8 cellular contexts compared by ENCODE assay signal in genomic region chr3:138186803-138187295, GRCh38. TPM values are rescaled to one million over a fixed set of nuclear protein-coding genes. Genes with fewer than 3 reads are reported as not detected.
DNase-seq lines count a peak whose midpoint lies in the region; ATAC-seq lines count a peak whose summit lies in the region.

No MANE protein-coding gene starts in this region.

- H3K9ac ChIP-seq in duodenal mucosa (ENCODE audit: low read depth in 1 of 2, low read length in 2 of 2): peak overlapping the region; percentile 80 to 90

- peaks cover 14 to 20% of the 10 kb centered on the region in 2 donors for H3K4me1 ChIP-seq in duodenal mucosa (ENCODE audit: control insufficient read depth in 1 of 2, insufficient read depth in 2 of 2, low read length in 2 of 2)

- H3K4me1 Mint-ChIP-seq in activated CD4-positive, alpha-beta T cell treated with anti-CD3 and anti-CD28 coated beads for 36 hours: peaks cover 28% of the 10 kb centered on the region

- H3K27ac ChIP-seq in duodenal mucosa (ENCODE audit: low read depth, low read length): peak overlapping the region; percentile 92

- peak overlapping the region; percentile 92 to 97 for H3K4me3 ChIP-seq in duodenal mucosa (ENCODE audit: low read depth in 1 of 2, low read length in 2 of 2)

- peak; percentile 63 for DNase-seq in SIG-M5 treated with dmso at 0.1 percent for 504 hours (lab: John Stamatoyannopoulos, UW; ENCODE audit: unreplicated experiment)
- no peak for DNase-seq in SIG-M5 (lab: John Stamatoyannopoulos, UW)
- peak; percentile 85 for DNase-seq in NCI-H2107 (lab: John Stamatoyannopoulos, UW)
- peak; percentile 94 for DNase-seq in activated CD4-positive, alpha-beta T cell treated with anti-CD3 and anti-CD28 coated beads for 36 hours
- peak; percentile 91 to 95 for DNase-seq in lung microvascular endothelial cell (ENCODE audit: low read depth in 2 of 2)
- DNase-seq in stimulated activated CD8-positive, alpha-beta memory T cell treated with anti-CD3 and anti-CD28 coated beads, Interleukin-12 subunit alpha, Interleukin-12 subunit beta, amount 100 ng/mL, for 1 hour (ENCODE audit: low read depth): peak; percentile 78

- CTCF ChIA-PET in activated CD4-positive, alpha-beta T cell treated with anti-CD3 and anti-CD28 coated beads for 36 hours (lab: Charles Lee): interaction anchor here (0.6 to 5.0 kb wide), 11 partner anchors 9 to 747 kb away, joined by 3 to 38 read pairs (median 3); partner anchors contain the start of gene DBR1

- peaks cover 3 to 7% of the 10 kb centered on the region in 2 donors for H3K27me3 ChIP-seq in duodenal mucosa (ENCODE audit: control insufficient read depth in 1 of 2, insufficient read depth in 2 of 2, low read length in 2 of 2)

- H3K4me3 Mint-ChIP-seq in activated CD4-positive, alpha-beta T cell treated with anti-CD3 and anti-CD28 coated beads for 36 hours: peak overlapping the region; percentile 81

- peaks cover 13% of the 10 kb centered on the region for H3K36me3 Mint-ChIP-seq in activated CD4-positive, alpha-beta T cell treated with anti-CD3 and anti-CD28 coated beads for 36 hours (ENCODE audit: low read depth)

- intact Hi-C loops in activated CD4-positive, alpha-beta T cell treated with anti-CD3 and anti-CD28 coated beads for 36 hours (cut with DNase I, micrococcal nuclease): loop anchor here (1.0 to 10.0 kb wide), 11 partner anchors 13 to 1434 kb away; partner anchors contain the start of genes CEP70 (in 2 of the 2), DBR1 (in 2 of the 2), ESYT3 (in 2 of the 2) and NME9 (in 2 of the 2)

- POLR2A ChIA-PET in activated CD4-positive, alpha-beta T cell treated with anti-CD3 and anti-CD28 coated beads for 36 hours (lab: Charles Lee): interaction anchor here (0.6 to 2.9 kb wide), 2 partner anchors 13 to 96 kb away, joined by 3 to 25 read pairs; partner anchors contain the start of gene DBR1

- H3K27me3 Mint-ChIP-seq in activated CD4-positive, alpha-beta T cell treated with anti-CD3 and anti-CD28 coated beads for 36 hours: peaks cover 3% of the 10 kb centered on the region

- H3K9me3 ChIP-seq in duodenal mucosa (ENCODE audit: control insufficient read depth in 1 of 2, low read length in 2 of 2): no peaks in the 10 kb centered on the region

- no peaks in the 10 kb centered on the region for H3K9me3 Mint-ChIP-seq in activated CD4-positive, alpha-beta T cell treated with anti-CD3 and anti-CD28 coated beads for 36 hours (ENCODE audit: low read depth)

- peak; percentile 80 for ATAC-seq in HG03039 (IDR thresholded peaks at IDR 0.05; ENCODE audit: unreplicated experiment)
- ATAC-seq in activated CD4-positive, alpha-beta T cell treated with anti-CD3 and anti-CD28 coated beads for 36 hours: peak; percentile 96

- no peaks in the 10 kb centered on the region for H3K36me3 ChIP-seq in duodenal mucosa (ENCODE audit: control insufficient read depth in 1 of 2, insufficient read depth in 2 of 2, low read length in 2 of 2)

- H3K27ac Mint-ChIP-seq in activated CD4-positive, alpha-beta T cell treated with anti-CD3 and anti-CD28 coated beads for 36 hours: peak overlapping the region; percentile 93

RNA-seq across cellular contexts. Expression of gene ARMC8, which starts 0.3 kb away (rescaled TPM):
- total RNA-seq in activated CD4-positive, alpha-beta T cell treated with anti-CD3 and anti-CD28 coated beads for 36 hours: 10 to 100 TPM; 38.3 to 46.2 TPM
- 36.4 and 42.1 TPM in 2 replicates for total RNA-seq in lung microvascular endothelial cell

RNA-seq across cellular contexts. Expression of gene DBR1, which starts 12.1 kb away (rescaled TPM):
- 10 to 100 TPM; 16.4 to 22.0 TPM for total RNA-seq in activated CD4-positive, alpha-beta T cell treated with anti-CD3 and anti-CD28 coated beads for 36 hours
- 10.5 and 14.5 TPM in 2 replicates for total RNA-seq in lung microvascular endothelial cell

RNA-seq across cellular contexts. Expression of gene A4GNT, which starts 54.7 kb away (rescaled TPM):
- total RNA-seq in activated CD4-positive, alpha-beta T cell treated with anti-CD3 and anti-CD28 coated beads for 36 hours: not detected
- total RNA-seq in lung microvascular endothelial cell: not detected in 2 replicates
